Comparison of ENCODE assay signal across 2 cellular contexts in the genomic region with DNA sequence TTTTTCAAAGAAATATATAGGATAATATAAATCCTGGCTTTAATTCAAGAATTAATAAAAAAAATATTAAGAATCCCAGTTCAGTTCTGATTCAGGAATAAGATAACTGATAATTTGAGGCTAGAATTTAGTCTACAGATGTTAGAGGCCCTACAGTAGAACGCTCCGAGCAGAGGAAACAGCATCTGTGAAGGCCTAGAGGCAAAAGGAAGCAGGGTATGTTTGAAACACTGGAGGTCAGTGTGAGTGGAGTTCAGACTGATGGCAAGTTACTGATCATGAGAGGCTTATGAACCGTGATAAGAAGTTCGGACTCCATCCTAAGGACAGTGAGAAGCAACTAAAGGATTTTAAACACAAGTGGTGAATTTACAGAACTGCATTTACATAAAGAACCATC. TPM values are rescaled to one million over a fixed set of nuclear protein-coding genes. Genes with fewer than 3 reads are reported as not detected.
"Had no signal": no experiment of that assay in that cellular context is flagged by ENCODE, and none has a peak within 500 bp of the region (broad histone marks: within the 10 kb centered on the region; RNA-seq: fewer than 3 reads in every experiment).

No MANE protein-coding gene starts in this region.

RNA-seq across cellular contexts. Expression of a gene that starts 10.4 kb away (rescaled TPM):
- total RNA-seq: endothelial cell of umbilical vein, kidney had no signal
